ENCODE assay signal across 18 cellular contexts in genomic region chr17:34156741-34157589, GRCh38.
DNase-seq lines count a peak whose midpoint lies in the region; ATAC-seq and TF ChIP-seq lines count a peak whose summit lies in the region.
"Had no signal": no experiment of that assay in that cellular context is flagged by ENCODE, and none has a peak within 500 bp of the region (broad histone marks: within the 10 kb centered on the region; RNA-seq: fewer than 3 reads in every experiment).

No MANE protein-coding gene starts in this region.

- ATAC-seq in GM23338 (peak; percentile 75), GM18520 (IDR thresholded peaks at IDR 0.05; ENCODE audit: unreplicated experiment) (no peak), GM18502 (IDR thresholded peaks at IDR 0.05; ENCODE audit: poor library complexity, unreplicated experiment) (no peak)
- ATAC-seq in stimulated activated memory B cell treated with anti-CD40 and anti-IgM and Interleukin-4, amounts not matched to agents 10 μg/mL and 1 μg/mL and 100 μg/mL, for 72 hours: no peak

- H3K4me3 Mint-ChIP-seq in GM23338: peak overlapping the region; percentile 78
- no peak overlapping the region for H3K4me3 Mint-ChIP-seq in stimulated activated memory B cell treated with anti-CD40 and anti-IgM and Interleukin-4, amounts not matched to agents 10 μg/mL and 1 μg/mL and 100 μg/mL, for 72 hours
- H3K4me3 Mint-ChIP-seq: dendritic cell treated with granulocyte-macrophage colony-stimulating factor and Interleukin-4, amounts not matched to agents 40 ng/mL and 50 ng/mL, for 4 days had no signal

- H3K9ac ChIP-seq in NT2/D1 (ENCODE audit: insufficient read length, low read depth): peak overlapping the region; percentile 72
- H3K9ac ChIP-seq: BLaER1 treated with 17β-estradiol and CSF1 and Interleukin-3, amounts not matched to agents 10 nM and 100 nM had no signal

- peaks cover 78% of the 10 kb centered on the region for H3K4me1 Mint-ChIP-seq in GM23338
- no peaks in the 10 kb centered on the region for H3K4me1 Mint-ChIP-seq in stimulated activated memory B cell treated with anti-CD40 and anti-IgM and Interleukin-4, amounts not matched to agents 10 μg/mL and 1 μg/mL and 100 μg/mL, for 72 hours

- H3K9me3 Mint-ChIP-seq in GM23338: peaks cover 10% of the 10 kb centered on the region
- H3K9me3 Mint-ChIP-seq in stimulated activated memory B cell treated with anti-CD40 and anti-IgM and Interleukin-4, amounts not matched to agents 10 μg/mL and 1 μg/mL and 100 μg/mL, for 72 hours: peaks cover 6% of the 10 kb centered on the region

- H3K4me1 ChIP-seq in GM23338 (ENCODE audit: insufficient read depth) (peaks cover 49% of the 10 kb centered on the region), NT2/D1 (ENCODE audit: insufficient read depth, insufficient read length) (peaks cover 16% of the 10 kb centered on the region), hepatocyte (ENCODE audit: insufficient read depth) (no peaks in the 10 kb centered on the region), osteoblast (ENCODE audit: insufficient read depth, low read length) (no peaks in the 10 kb centered on the region)

- peaks cover 6% of the 10 kb centered on the region; the same call in 1 of the 2 replicates for H3K9me2 ChIP-seq in GM23338 (ENCODE audit: insufficient read depth)
- H3K9me2 ChIP-seq in hepatocyte (replicated peaks; ENCODE audit: insufficient read depth): no peaks in the 10 kb centered on the region

- no peaks in the 10 kb centered on the region for H4K20me1 ChIP-seq in GM23338 (replicated peaks; ENCODE audit: insufficient read depth)
- no peaks in the 10 kb centered on the region for H4K20me1 ChIP-seq in hepatocyte (ENCODE audit: insufficient read depth, poor library complexity, severe bottlenecking)
- no peaks in the 10 kb centered on the region for H4K20me1 ChIP-seq in osteoblast (ENCODE audit: insufficient read depth, low read length)
- H4K20me1 ChIP-seq: BLaER1 treated with 17β-estradiol and CSF1 and Interleukin-3, amounts not matched to agents 10 nM and 100 nM had no signal

- peak overlapping the region; percentile 74 for H3K4me3 ChIP-seq in GM23338
- peak overlapping the region; percentile 44 for H3K4me3 ChIP-seq in NT2/D1 (ENCODE audit: insufficient read length, low read depth)
- no peak overlapping the region for H3K4me3 ChIP-seq in hepatocyte
- no peak overlapping the region for H3K4me3 ChIP-seq in osteoblast (ENCODE audit: insufficient read depth, low read length)
- H3K4me3 ChIP-seq: BLaER1 treated with 17β-estradiol and CSF1 and Interleukin-3, amounts not matched to agents 10 nM and 100 nM had no signal

- WGBS in hepatocyte (ENCODE audit: low lambda C conversion rate, missing lambda C conversion rate): 2% methylated on average over 33 of the region's 42 CpGs

- peaks cover 44% of the 10 kb centered on the region for H3K79me2 ChIP-seq in GM23338 (replicated peaks; ENCODE audit: insufficient read depth)
- no peaks in the 10 kb centered on the region for H3K79me2 ChIP-seq in hepatocyte
- H3K79me2 ChIP-seq in osteoblast (ENCODE audit: insufficient read depth, low read length): no peaks in the 10 kb centered on the region

- H3K27me3 Mint-ChIP-seq in GM23338 (ENCODE audit: insufficient read depth, low read depth, poor library complexity): peaks cover 16% of the 10 kb centered on the region
- H3K27me3 Mint-ChIP-seq in stimulated activated memory B cell treated with anti-CD40 and anti-IgM and Interleukin-4, amounts not matched to agents 10 μg/mL and 1 μg/mL and 100 μg/mL, for 72 hours: peaks cover 57% of the 10 kb centered on the region

- H3K36me3 ChIP-seq in GM23338 (ENCODE audit: insufficient read depth): no peaks in the 10 kb centered on the region
- H3K36me3 ChIP-seq in NT2/D1 (ENCODE audit: insufficient read depth, insufficient read length, low read length): no peaks in the 10 kb centered on the region
- H3K36me3 ChIP-seq in hepatocyte (replicated peaks; ENCODE audit: insufficient read depth, low read depth): no peaks in the 10 kb centered on the region
- no peaks in the 10 kb centered on the region for H3K36me3 ChIP-seq in osteoblast (ENCODE audit: insufficient read depth, low read length)
- H3K36me3 ChIP-seq: BLaER1 treated with 17β-estradiol and CSF1 and Interleukin-3, amounts not matched to agents 10 nM and 100 nM had no signal

- H3K4me2 ChIP-seq in GM23338 (peak overlapping the region; percentile 97), hepatocyte (peak overlapping the region; percentile 80), osteoblast (ENCODE audit: insufficient read depth, low read length) (no peak overlapping the region)

- H3K27me3 ChIP-seq in GM23338 (ENCODE audit: insufficient read depth): 0 out of 2 replicates have a peak, but pooled peaks cover 3% of the 10 kb centered on the region
- peaks cover 19% of the 10 kb centered on the region for H3K27me3 ChIP-seq in NT2/D1 (ENCODE audit: insufficient read depth, insufficient read length)
- peaks cover 83% of the 10 kb centered on the region for H3K27me3 ChIP-seq in hepatocyte
- peaks cover 10% of the 10 kb centered on the region for H3K27me3 ChIP-seq in osteoblast (ENCODE audit: insufficient read depth, low read length)
- H3K27me3 ChIP-seq: BLaER1 treated with 17β-estradiol and CSF1 and Interleukin-3, amounts not matched to agents 10 nM and 100 nM had no signal

- H3K36me3 Mint-ChIP-seq in GM23338 (ENCODE audit: low read depth): peaks cover 17% of the 10 kb centered on the region
- H3K36me3 Mint-ChIP-seq in stimulated activated memory B cell treated with anti-CD40 and anti-IgM and Interleukin-4, amounts not matched to agents 10 μg/mL and 1 μg/mL and 100 μg/mL, for 72 hours: no peaks in the 10 kb centered on the region

- H3K27ac Mint-ChIP-seq in GM23338: peak overlapping the region; percentile 87
- no peak overlapping the region for H3K27ac Mint-ChIP-seq in stimulated activated memory B cell treated with anti-CD40 and anti-IgM and Interleukin-4, amounts not matched to agents 10 μg/mL and 1 μg/mL and 100 μg/mL, for 72 hours
- H3K27ac Mint-ChIP-seq: dendritic cell treated with granulocyte-macrophage colony-stimulating factor and Interleukin-4, amounts not matched to agents 40 ng/mL and 50 ng/mL, for 4 days had no signal

- peaks cover 22% of the 10 kb centered on the region for H3F3A ChIP-seq in GM23338 (replicated peaks; ENCODE audit: low read depth)

- DNase-seq in GM23338 (ENCODE audit: low spot score): no peak
- peak; percentile 40 for DNase-seq in NT2/D1 (ENCODE audit: low read depth, low spot score)
- peak; percentile 32 for DNase-seq in hepatocyte (ENCODE audit: low spot score)
- peak; percentile 64 for DNase-seq in osteoblast (ENCODE audit: insufficient read length, low spot score, missing footprints)
- DNase-seq in middle frontal gyrus (ENCODE audit: extremely low spot score, low spot score): no peak
- DNase-seq: activated CD4-positive, alpha-beta T cell treated with anti-CD3 and anti-CD28 coated beads, Interleukin-2, amount 50 U/mL, for 1 hour; activated T-cell treated with anti-CD3 and anti-CD28 coated beads, Interleukin-2, amount 50 U/mL, for 48 hours; amniotic stem cell; kidney glomerular epithelial cell; NCI-H1417; RPMI8226; stimulated activated CD4-positive, alpha-beta T cell treated with anti-CD3 and anti-CD28 coated beads, Interleukin-2, amount 100 ng/mL, for 48 hours; T-helper 2 cell had no signal

- TF ChIP-seq CTCF in GM23338 (conservative IDR thresholded peaks at IDR 0.05; ENCODE audit: low read depth in 2 of 2) (no peak), hepatocyte (IDR thresholded peaks at IDR 0.05; ENCODE audit: poor library complexity) (no peak), osteoblast (IDR thresholded peaks at IDR 0.05; ENCODE audit: extremely low read depth, low read depth, low read length) (no peak)

- H3K27ac ChIP-seq in GM23338 (ENCODE audit: low read depth): peak overlapping the region; percentile 99
- no peak overlapping the region for H3K27ac ChIP-seq in hepatocyte
- H3K27ac ChIP-seq in osteoblast (ENCODE audit: low read depth, low read length): no peak overlapping the region
- H3K27ac ChIP-seq: BLaER1 treated with 17β-estradiol and CSF1 and Interleukin-3, amounts not matched to agents 10 nM and 100 nM had no signal

- peak overlapping the region; percentile 43; the same call in 1 of the 2 replicates for H2AFZ ChIP-seq in GM23338
- peak overlapping the region; percentile 26 for H2AFZ ChIP-seq in hepatocyte
- no peak overlapping the region for H2AFZ ChIP-seq in osteoblast (ENCODE audit: low read length)

- H3K9me3 ChIP-seq in NT2/D1 (ENCODE audit: insufficient read depth, low read length) (no peaks in the 10 kb centered on the region), hepatocyte (ENCODE audit: low read depth) (no peaks in the 10 kb centered on the region), osteoblast (ENCODE audit: low read depth, low read length) (no peaks in the 10 kb centered on the region)

TF ChIP-seq in GM23338, 12 proteins besides CTCF, POLR2A, EP300 and RAD21 (continues in another document):
- TF ChIP-seq ETS1 (IDR thresholded peaks at IDR 0.05) (no peak; the same call in 1 of the 2 replicates), POLR2AphosphoS5 (IDR thresholded peaks at IDR 0.05; ENCODE audit: low read depth) (peak; percentile 39)

Comparison
In these comparisons a context has a peak if more than half of its experiments do, and no peak if none do; other contexts are left out.
1. DNase-seq: peak in NT2/D1 (single experiment), hepatocyte (single experiment) and osteoblast (single experiment); none in GM23338 (single experiment) and middle frontal gyrus (single experiment).
2. H3K4me3 ChIP-seq: peak in GM23338 (single experiment) and NT2/D1 (single experiment); none in hepatocyte (single experiment) and osteoblast (single experiment).